14 cellular contexts compared by ENCODE assay signal in genomic region chr7:139099181-139099947, GRCh38. TPM values are rescaled to one million over a fixed set of nuclear protein-coding genes. Genes with fewer than 3 reads are reported as not detected.
DNase-seq lines count a peak whose midpoint lies in the region; ATAC-seq and TF ChIP-seq lines count a peak whose summit lies in the region.
"Had no signal": no experiment of that assay in that cellular context is flagged by ENCODE, and none has a peak within 500 bp of the region (broad histone marks: within the 10 kb centered on the region; RNA-seq: fewer than 3 reads in every experiment).

No MANE protein-coding gene starts in this region.

- H3K4me3 Mint-ChIP-seq in T-cell: peak overlapping the region; percentile 74 to 87 (median 83)

- H2AFZ ChIP-seq in osteoblast (ENCODE audit: low read length): no peak overlapping the region

- no peaks in the 10 kb centered on the region for H3K27me3 ChIP-seq in osteoblast (ENCODE audit: insufficient read depth, low read length)
- H3K27me3 ChIP-seq: gastrocnemius medialis, tibial nerve had no signal

- peaks cover 68% of the 10 kb centered on the region for H3K79me2 ChIP-seq in osteoblast (ENCODE audit: insufficient read depth, low read length)

- H3K4me2 ChIP-seq in osteoblast (ENCODE audit: insufficient read depth, low read length): peak overlapping the region; percentile 70

- peaks cover 62 to 90% (median 86%) of the 10 kb centered on the region in 3 donors for H3K4me1 Mint-ChIP-seq in T-cell

- H3K27ac Mint-ChIP-seq in T-cell: peak overlapping the region; percentile 92 to 98

- H3K9me3 ChIP-seq in osteoblast (ENCODE audit: low read depth, low read length): no peaks in the 10 kb centered on the region
- H3K9me3 ChIP-seq: gastrocnemius medialis, tibial nerve had no signal

- peaks cover 3% of the 10 kb centered on the region for H3K36me3 ChIP-seq in osteoblast (ENCODE audit: insufficient read depth, low read length)
- H3K36me3 ChIP-seq: gastrocnemius medialis had no signal

- H3K4me3 ChIP-seq in choroid plexus epithelial cell (ENCODE audit: low read depth, low read length) (no peak overlapping the region), osteoblast (ENCODE audit: insufficient read depth, low read length) (no peak overlapping the region)
- H3K4me3 ChIP-seq: gastrocnemius medialis, tibial nerve had no signal

- H3K36me3 Mint-ChIP-seq in T-cell: peaks cover 55% of the 10 kb centered on the region

- no peaks in the 10 kb centered on the region for H3K27me3 Mint-ChIP-seq in T-cell

- TF ChIP-seq CTCF in choroid plexus epithelial cell (conservative IDR thresholded peaks at IDR 0.05; ENCODE audit: low read depth, low read length): no peak
- no peak for TF ChIP-seq CTCF in osteoblast (IDR thresholded peaks at IDR 0.05; ENCODE audit: extremely low read depth, low read depth, low read length)

- DNase-seq in NCI-H526 (lab: John Stamatoyannopoulos, UW): peak; percentile 35 to 42
- no peak for DNase-seq in NCI-H526 treated with DMSO at 0.1 percent for 48 hours (lab: John Stamatoyannopoulos, UW)
- DNase-seq in T-cell: no peak
- peak; percentile 41 for DNase-seq in choroid plexus epithelial cell (ENCODE audit: low read depth)
- peak; percentile 48 for DNase-seq in osteoblast (ENCODE audit: insufficient read length, low spot score, missing footprints)
- DNase-seq in NCI-H1048 (lab: John Stamatoyannopoulos, UW): no peak
- DNase-seq in DMS153 (lab: John Stamatoyannopoulos, UW): no peak
- DNase-seq: 8988T, gastrocnemius medialis, islet precursor cell, NCI-H446, T-helper 9 cell had no signal

- CTCF ChIA-PET in T-cell (lab: Charles Lee): interaction anchor here in 1 of 2 donors (1.2 kb wide), 1 partner anchor 25 kb away, joined by 3 read pairs; no protein-coding TSS in a partner anchor

- H3K27ac ChIP-seq in osteoblast (ENCODE audit: low read depth, low read length): no peak overlapping the region

- POLR2A ChIA-PET in T-cell (lab: Charles Lee): no interaction called here

- peaks cover 5% of the 10 kb centered on the region for H4K20me1 ChIP-seq in osteoblast (ENCODE audit: insufficient read depth, low read length)

- peaks cover 22% of the 10 kb centered on the region for H3K4me1 ChIP-seq in osteoblast (ENCODE audit: insufficient read depth, low read length)

- ATAC-seq in T-cell (replicated peaks in 1 of 4): no peak
- ATAC-seq in HG03159 (IDR thresholded peaks at IDR 0.05; ENCODE audit: unreplicated experiment): no peak
- ATAC-seq: gastrocnemius medialis had no signal

- no peaks in the 10 kb centered on the region for H3K9me3 Mint-ChIP-seq in T-cell

RNA-seq across cellular contexts. Expression of gene ZC3HAV1, which starts 10.2 kb away (rescaled TPM):
- total RNA-seq in T-cell: 100 to 1,000 TPM; 148 to 201 (median 155) TPM
- 42.4 and 44.5 TPM in 2 replicates for total RNA-seq in osteoblast

Comparison
In these comparisons a context has a peak if more than half of its experiments do, and no peak if none do; other contexts are left out.
1. DNase-seq: peak in NCI-H526 (2 of 2), choroid plexus epithelial cell (single experiment) and osteoblast (single experiment); none in NCI-H526 treated with DMSO at 0.1 percent for 48 hours (single experiment), T-cell (0 of 34), NCI-H1048 (single experiment) and DMS153 (single experiment).